In genomic region chr17:28370035-28370743, GRCh38 we compare ENCODE assay signal across 9 cellular contexts. TPM values are rescaled to one million over a fixed set of nuclear protein-coding genes. Genes with fewer than 3 reads are reported as not detected.
A peak's percentile ranks its signal among the peaks of the same experiment; 100 is the strongest.
DNase-seq lines count a peak whose midpoint lies in the region; ATAC-seq and TF ChIP-seq lines count a peak whose summit lies in the region.
"Had no signal": no experiment of that assay in that cellular context is flagged by ENCODE, and none has a peak within 500 bp of the region (broad histone marks: within the 10 kb centered on the region; RNA-seq: fewer than 3 reads in every experiment).

Gene VTN, minus strand, starts transcription at chr17:28370307. Its CDS starts 104 bp downstream, at chr17:28370203.

- peaks cover 9% of the 10 kb centered on the region for H3K4me1 ChIP-seq in fibroblast of lung (ENCODE audit: control insufficient read depth, extremely low read depth, insufficient read depth, low read length)

- no peak for TF ChIP-seq CTCF in fibroblast of lung (conservative IDR thresholded peaks at IDR 0.05 in 1 of 2, IDR thresholded peaks at IDR 0.05 in 1 of 2; ENCODE audit: low read depth in 1 of 2, low read length in 2 of 2)
- TF ChIP-seq CTCF in omental fat pad (IDR thresholded peaks at IDR 0.05) = no peak

- no peak within 1 kb of the TSS for H3K27ac ChIP-seq in fibroblast of lung (ENCODE audit: insufficient read depth, low read length)

- peak within 1 kb of the TSS; percentile 54 for H3K4me2 ChIP-seq in fibroblast of lung (ENCODE audit: extremely low read depth, insufficient read depth, low read length)

- no peak for DNase-seq in activated naive CD4-positive, alpha-beta T cell treated with anti-CD3 and anti-CD28 coated beads, Interleukin-2, amount 10 ng/mL, durations not matched to agents 7 days and 5 days
- no peak for DNase-seq in activated naive CD4-positive, alpha-beta T cell (lab: John Stamatoyannopoulos, UW)
- DNase-seq in T-cell (no peak), fibroblast of lung (ENCODE audit: low read depth in 2 of 2) (peak; percentile 25 to 26), omental fat pad (ENCODE audit: low spot score) (no peak), NCI-H774 (lab: John Stamatoyannopoulos, UW) (no peak)
- DNase-seq in stimulated activated CD4-positive, alpha-beta T cell treated with anti-CD3 and anti-CD28 coated beads, Interleukin-4, amount 100 ng/mL, for 1 hour = no peak

- no peaks in the 10 kb centered on the region for H3K27me3 ChIP-seq in fibroblast of lung (ENCODE audit: control insufficient read depth, insufficient read depth, low read length)

- peaks cover 29% of the 10 kb centered on the region for H3K4me1 Mint-ChIP-seq in activated naive CD4-positive, alpha-beta T cell treated with anti-CD3 and anti-CD28 coated beads, Interleukin-2, amount 10 ng/mL, durations not matched to agents 7 days and 5 days
- H3K4me1 Mint-ChIP-seq in T-cell = peaks cover 17 to 22% (median 21%) of the 10 kb centered on the region in 3 donors

- H3K79me2 ChIP-seq in fibroblast of lung (ENCODE audit: control insufficient read depth, insufficient read depth, low read length) = peaks cover 4% of the 10 kb centered on the region

- no peaks in the 10 kb centered on the region for H3K36me3 ChIP-seq in fibroblast of lung (ENCODE audit: control insufficient read depth, insufficient read depth, low read length)

- H3K4me3 ChIP-seq in fibroblast of lung (replicated peaks in 1 of 4; ENCODE audit: control extremely low read depth in 1 of 4, insufficient read depth in 1 of 4, low read depth in 3 of 4, low read length in 4 of 4) = peak within 1 kb of the TSS in 3 of 4 experiments; percentile 62 to 72 (median 66)

- H3K27me3 Mint-ChIP-seq in activated naive CD4-positive, alpha-beta T cell treated with anti-CD3 and anti-CD28 coated beads, Interleukin-2, amount 10 ng/mL, durations not matched to agents 7 days and 5 days = peaks cover 5% of the 10 kb centered on the region
- no peaks in the 10 kb centered on the region for H3K27me3 Mint-ChIP-seq in T-cell

- ATAC-seq in T-cell (replicated peaks in 1 of 4) (no peak), omental fat pad (ENCODE audit: low FRiP score) (peak; percentile 77), GM18511 (IDR thresholded peaks at IDR 0.05; ENCODE audit: unreplicated experiment) (no peak)

- peak within 1 kb of the TSS; percentile 87 for H3K4me3 Mint-ChIP-seq in activated naive CD4-positive, alpha-beta T cell treated with anti-CD3 and anti-CD28 coated beads, Interleukin-2, amount 10 ng/mL, durations not matched to agents 7 days and 5 days
- peak within 1 kb of the TSS; percentile 90 to 97 (median 94) for H3K4me3 Mint-ChIP-seq in T-cell

- no peaks in the 10 kb centered on the region for H3K9me3 Mint-ChIP-seq in activated naive CD4-positive, alpha-beta T cell treated with anti-CD3 and anti-CD28 coated beads, Interleukin-2, amount 10 ng/mL, durations not matched to agents 7 days and 5 days
- no peaks in the 10 kb centered on the region for H3K9me3 Mint-ChIP-seq in T-cell

- POLR2A ChIA-PET in T-cell (lab: Charles Lee) = no interaction called here

- H2AFZ ChIP-seq in fibroblast of lung (ENCODE audit: low read length) = no peak within 1 kb of the TSS

- H3K36me3 Mint-ChIP-seq in activated naive CD4-positive, alpha-beta T cell treated with anti-CD3 and anti-CD28 coated beads, Interleukin-2, amount 10 ng/mL, durations not matched to agents 7 days and 5 days = no peaks in the 10 kb centered on the region
- peaks cover 3% of the 10 kb centered on the region for H3K36me3 Mint-ChIP-seq in T-cell

- no peaks in the 10 kb centered on the region for H3K9me3 ChIP-seq in fibroblast of lung (ENCODE audit: control insufficient read depth, insufficient read depth, low read depth, low read length)

- CTCF ChIA-PET in activated naive CD4-positive, alpha-beta T cell treated with anti-CD3 and anti-CD28 coated beads, Interleukin-2, amount 10 ng/mL, durations not matched to agents 7 days and 5 days (lab: Charles Lee) = no interaction called here
- CTCF ChIA-PET in T-cell (lab: Charles Lee) = no interaction called here

- H3K9ac ChIP-seq in fibroblast of lung (ENCODE audit: insufficient read depth, low read length) = no peak within 1 kb of the TSS

- H3K27ac Mint-ChIP-seq in activated naive CD4-positive, alpha-beta T cell treated with anti-CD3 and anti-CD28 coated beads, Interleukin-2, amount 10 ng/mL, durations not matched to agents 7 days and 5 days = peak within 1 kb of the TSS; percentile 81
- peak within 1 kb of the TSS; percentile 96 to 97 for H3K27ac Mint-ChIP-seq in T-cell

- H4K20me1 ChIP-seq in fibroblast of lung (ENCODE audit: control insufficient read depth, extremely low read depth, insufficient read depth, low read length) = no peaks in the 10 kb centered on the region

RNA-seq across cellular contexts. Expression of gene VTN, which starts in this region (rescaled TPM):
- total RNA-seq in T-cell (1 to 10 TPM in 3 of 5 donors, under 1 TPM in 2; 0.50 to 1.9 (median 1.2) TPM), fibroblast of lung (0.17 and 0.51 TPM in 2 replicates), omental fat pad (10 to 100 TPM in 2 of 4 donors, 1 to 10 TPM in 2; 3.2 to 82.4 (median 14.7) TPM)
- polyA plus RNA-seq in fibroblast of lung = 0.46 and 3.5 TPM in 2 replicates
- polyA plus RNA-seq in fibroblast of lung (2012) = 0.39 and 4.1 TPM in 2 replicates
- 0.59 and 12.4 TPM in 2 replicates for polyA minus RNA-seq in fibroblast of lung (ENCODE audit: low replicate concordance)
- total RNA-seq: glomerular endothelial cell had no signal

Comparison
In these comparisons a context has a peak if more than half of its experiments do, and no peak if none do; other contexts are left out.
1. DNase-seq: peak in fibroblast of lung (2 of 2); none in activated naive CD4-positive, alpha-beta T cell treated with anti-CD3 and anti-CD28 coated beads, Interleukin-2, amount 10 ng/mL, durations not matched to agents 7 days and 5 days (single experiment), activated naive CD4-positive, alpha-beta T cell (0 of 4), T-cell (0 of 34), omental fat pad (single experiment), NCI-H774 (single experiment) and stimulated activated CD4-positive, alpha-beta T cell treated with anti-CD3 and anti-CD28 coated beads, Interleukin-4, amount 100 ng/mL, for 1 hour (single experiment).